11 cellular contexts compared by ENCODE assay signal in the genomic region with DNA sequence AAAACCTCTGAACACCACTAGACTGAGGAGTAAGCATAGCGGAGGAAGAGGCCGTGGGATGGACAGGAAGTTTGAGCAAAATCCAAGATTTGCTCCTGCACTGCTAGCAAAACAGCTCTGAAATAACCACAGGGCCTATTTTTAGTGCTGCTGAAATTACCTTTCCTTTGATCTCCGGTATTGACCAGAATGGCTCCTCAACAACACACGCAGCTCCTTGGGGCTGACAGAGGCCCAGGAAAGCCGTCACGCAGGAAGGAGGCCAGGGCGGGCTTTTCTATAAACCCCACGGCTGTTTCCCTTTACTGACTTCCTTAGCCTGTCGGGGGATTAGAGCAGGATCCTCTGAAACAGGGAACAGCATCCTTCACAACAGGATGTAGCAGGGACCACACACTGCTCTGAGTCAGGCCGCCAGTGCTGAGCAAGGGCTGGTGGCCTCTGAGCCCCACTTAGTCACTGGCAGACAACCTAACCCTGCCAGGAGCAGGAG.
A peak's percentile ranks its signal among the peaks of the same experiment; 100 is the strongest.
DNase-seq lines count a peak whose midpoint lies in the region; ATAC-seq and TF ChIP-seq lines count a peak whose summit lies in the region.
"Had no signal": no experiment of that assay in that cellular context is flagged by ENCODE, and none has a peak within 500 bp of the region (broad histone marks: within the 10 kb centered on the region; RNA-seq: fewer than 3 reads in every experiment).

No MANE protein-coding gene starts in this region.

- H3K4me1 ChIP-seq in heart right ventricle = peaks cover 10 to 58% (median 34%) of the 10 kb centered on the region in 9 donors
- H3K4me1 ChIP-seq in upper lobe of right lung = peaks cover 34% of the 10 kb centered on the region
- H3K4me1 ChIP-seq: BE2C had no signal

- intact Hi-C loops in heart right ventricle (cut with DNase I) = no loop called here
- intact Hi-C loops in Right ventricle myocardium superior (cut with DNase I) = loop anchor here (5.0 kb wide), 1 partner anchor 36 kb away; no protein-coding TSS in a partner anchor
- intact Hi-C loops in upper lobe of right lung (cut with DNase I) = loop anchor here (10.0 kb wide), 1 partner anchor 131 kb away; the partner anchor contains the start of gene LBH

- 45 to 59% methylated on average over 10 of the region's 10 CpGs for WGBS in heart right ventricle, 2 donors

- no peaks in the 10 kb centered on the region for H3K36me3 ChIP-seq in heart right ventricle
- no peaks in the 10 kb centered on the region for H3K36me3 ChIP-seq in upper lobe of right lung
- H3K36me3 ChIP-seq: BE2C had no signal

- H3K9me3 ChIP-seq in heart right ventricle (no peaks in the 10 kb centered on the region), upper lobe of right lung (no peaks in the 10 kb centered on the region)
- H3K9me3 ChIP-seq: BE2C had no signal

- H3K27ac ChIP-seq in heart right ventricle = peak overlapping the region in 9 of 10 donors; percentile 35 to 83 (median 61)
- peak overlapping the region; percentile 26 for H3K27ac ChIP-seq in upper lobe of right lung

- ATAC-seq in heart right ventricle (peak; percentile 18 to 88 (median 57)), Right ventricle myocardium superior (ENCODE audit: poor library complexity) (no peak), left lobe of liver (peak; percentile 47), upper lobe of right lung (no peak), GM19452 (IDR thresholded peaks at IDR 0.05; ENCODE audit: unreplicated experiment) (no peak), HG03039 (IDR thresholded peaks at IDR 0.05; ENCODE audit: unreplicated experiment) (no peak)

- H3K27me3 ChIP-seq in heart right ventricle = no peaks in the 10 kb centered on the region
- no peaks in the 10 kb centered on the region for H3K27me3 ChIP-seq in upper lobe of right lung
- H3K27me3 ChIP-seq: BE2C had no signal

- H3K4me3 ChIP-seq in heart right ventricle (no peak overlapping the region), upper lobe of right lung (no peak overlapping the region)

- DNase-seq in heart right ventricle (peak in 1 of 2 donors; percentile 52), Right ventricle myocardium superior (no peak), activated T-cell treated with anti-CD3 and anti-CD28 coated beads for 48 hours (ENCODE audit: low read depth) (peak; percentile 53), left lobe of liver (ENCODE audit: low spot score) (no peak), upper lobe of right lung (no peak), hypothalamus (lab: John Stamatoyannopoulos, UW) (no peak)
- DNase-seq: activated CD4-positive, CD25-positive, alpha-beta regulatory T cell treated with anti-CD3 and anti-CD28 coated beads, Interleukin-2, amount 50 U/mL, for 72 hours; BE2C; NCI-H2029 treated with DMSO at 0.1 percent for 48 hours had no signal

- TF ChIP-seq CTCF in heart right ventricle (IDR thresholded peaks at IDR 0.05) (no peak), upper lobe of right lung (IDR thresholded peaks at IDR 0.05) (no peak)

Comparison
In these comparisons a context has a peak if more than half of its experiments do, and no peak if none do; other contexts are left out.
1. ATAC-seq: peak in heart right ventricle (8 of 8) and left lobe of liver (single experiment); none in Right ventricle myocardium superior (single experiment), upper lobe of right lung (single experiment), GM19452 (single experiment) and HG03039 (single experiment).
2. intact Hi-C loops: an anchor here in Right ventricle myocardium superior (5.0 kb wide) and upper lobe of right lung (10.0 kb wide); none called in heart right ventricle.